8 cellular contexts compared by ENCODE assay signal in the genomic region with DNA sequence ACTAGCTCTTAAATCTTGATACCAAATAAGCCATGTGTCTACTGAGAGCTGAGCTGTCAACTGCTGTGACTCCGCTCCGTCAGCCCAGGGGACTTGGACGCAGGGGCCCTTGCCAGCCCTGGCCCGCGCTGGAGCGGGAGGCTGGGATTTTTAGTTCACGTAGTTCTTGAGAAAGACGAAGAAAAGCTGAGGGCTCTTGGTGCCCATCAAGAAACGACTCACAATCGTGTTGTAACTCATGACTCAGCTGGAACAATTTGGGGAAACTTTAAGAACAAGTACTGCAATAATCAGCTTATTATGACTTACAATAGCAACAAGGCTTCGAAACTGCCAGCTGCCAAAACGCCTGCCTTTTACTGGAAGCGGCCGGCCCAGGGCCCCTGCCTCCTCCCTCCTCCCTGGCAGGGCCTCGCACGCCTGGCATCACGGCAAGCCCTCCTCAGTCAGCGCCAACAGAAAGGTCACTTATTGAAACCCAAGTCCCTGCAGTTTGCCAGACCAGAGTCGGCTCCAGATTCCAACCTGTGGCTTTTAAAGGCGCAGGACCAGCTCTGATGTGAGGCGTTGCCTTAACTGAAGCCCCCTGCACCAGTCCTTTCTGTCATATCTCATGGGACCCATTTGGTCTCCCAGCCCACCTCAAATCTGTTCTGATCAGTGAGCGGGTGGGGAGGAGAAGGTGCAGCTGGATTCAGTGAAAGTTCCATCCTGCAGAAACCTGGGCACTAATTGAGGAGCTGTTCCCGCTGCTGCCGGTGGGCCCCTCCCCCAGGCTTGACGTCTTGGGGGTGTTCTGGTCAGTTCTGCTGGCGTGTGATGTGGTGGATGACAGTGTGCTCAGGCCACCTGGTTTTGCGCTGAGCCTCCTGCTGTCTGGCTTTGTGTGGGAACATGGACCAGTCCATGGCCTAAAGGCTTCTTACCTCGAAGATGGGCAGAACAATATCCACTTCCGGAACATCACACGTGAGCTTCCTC.
DNase-seq lines count a peak whose midpoint lies in the region; ATAC-seq and TF ChIP-seq lines count a peak whose summit lies in the region.

No MANE protein-coding gene starts in this region.

- H3K36me3 Mint-ChIP-seq in activated CD8-positive, alpha-beta memory T cell treated with anti-CD3 and anti-CD28 coated beads, Interleukin-2, amount 10 ng/mL, durations not matched to agents 7 days and 5 days, result peaks cover 27% of the 10 kb centered on the region

- TF ChIP-seq CTCF in foreskin fibroblast (IDR thresholded peaks at IDR 0.05; ENCODE audit: low read depth, low read length), result no peak

- CTCF ChIA-PET in activated CD8-positive, alpha-beta memory T cell treated with anti-CD3 and anti-CD28 coated beads, Interleukin-2, amount 10 ng/mL, durations not matched to agents 7 days and 5 days (lab: Charles Lee), result interaction anchor here (0.8 to 6.3 kb wide), 11 partner anchors 9 to 1091 kb away, joined by 3 to 57 read pairs (median 3); partner anchors contain the start of gene RGMA

- H3K4me3 ChIP-seq in foreskin fibroblast (ENCODE audit: low read depth in 1 of 2, low read length in 2 of 2), result no peak overlapping the region

- H3K4me3 Mint-ChIP-seq in activated CD8-positive, alpha-beta memory T cell treated with anti-CD3 and anti-CD28 coated beads, Interleukin-2, amount 10 ng/mL, durations not matched to agents 7 days and 5 days, result no peak overlapping the region

- peaks cover 28% of the 10 kb centered on the region for H3K4me1 Mint-ChIP-seq in activated CD8-positive, alpha-beta memory T cell treated with anti-CD3 and anti-CD28 coated beads, Interleukin-2, amount 10 ng/mL, durations not matched to agents 7 days and 5 days

- no peak overlapping the region for H3K27ac Mint-ChIP-seq in activated CD8-positive, alpha-beta memory T cell treated with anti-CD3 and anti-CD28 coated beads, Interleukin-2, amount 10 ng/mL, durations not matched to agents 7 days and 5 days

- peak; percentile 58 for DNase-seq in activated CD8-positive, alpha-beta memory T cell treated with anti-CD3 and anti-CD28 coated beads for 24 hours
- no peak for DNase-seq in activated CD8-positive, alpha-beta memory T cell treated with anti-CD3 and anti-CD28 coated beads, Interleukin-2, amount 50 U/mL, for 4 hours
- DNase-seq in activated CD8-positive, alpha-beta memory T cell treated with anti-CD3 and anti-CD28 coated beads, Interleukin-2, amount 10 ng/mL, durations not matched to agents 7 days and 5 days, result peak; percentile 40
- peak; percentile 90 to 94 for DNase-seq in foreskin fibroblast
- peak in 49 of 56 donors; percentile 17 to 85 (median 62) for DNase-seq in nucleus accumbens (lab: John Stamatoyannopoulos, UW)
- DNase-seq in effector CD4-positive, alpha-beta T cell, result no peak
- no peak for DNase-seq in DMS153 treated with DMSO at 0.1 percent for 48 hours (lab: John Stamatoyannopoulos, UW; ENCODE audit: unreplicated experiment)

- H3K9me3 Mint-ChIP-seq in activated CD8-positive, alpha-beta memory T cell treated with anti-CD3 and anti-CD28 coated beads, Interleukin-2, amount 10 ng/mL, durations not matched to agents 7 days and 5 days (ENCODE audit: low read depth), result no peaks in the 10 kb centered on the region

- no peaks in the 10 kb centered on the region for H3K27me3 Mint-ChIP-seq in activated CD8-positive, alpha-beta memory T cell treated with anti-CD3 and anti-CD28 coated beads, Interleukin-2, amount 10 ng/mL, durations not matched to agents 7 days and 5 days

- no peak for ATAC-seq in activated CD8-positive, alpha-beta memory T cell treated with anti-CD3 and anti-CD28 coated beads, Interleukin-2, amount 10 ng/mL, durations not matched to agents 7 days and 5 days
- no peak for ATAC-seq in GM18867 (IDR thresholded peaks at IDR 0.05; ENCODE audit: unreplicated experiment)

Comparison
In these comparisons a context has a peak if more than half of its experiments do, and no peak if none do; other contexts are left out.
1. DNase-seq: peak in activated CD8-positive, alpha-beta memory T cell treated with anti-CD3 and anti-CD28 coated beads for 24 hours (single experiment), activated CD8-positive, alpha-beta memory T cell treated with anti-CD3 and anti-CD28 coated beads, Interleukin-2, amount 10 ng/mL, durations not matched to agents 7 days and 5 days (single experiment), foreskin fibroblast (2 of 2) and nucleus accumbens (49 of 56); none in activated CD8-positive, alpha-beta memory T cell treated with anti-CD3 and anti-CD28 coated beads, Interleukin-2, amount 50 U/mL, for 4 hours (single experiment), effector CD4-positive, alpha-beta T cell (single experiment) and DMS153 treated with DMSO at 0.1 percent for 48 hours (single experiment).